In the genomic region with DNA sequence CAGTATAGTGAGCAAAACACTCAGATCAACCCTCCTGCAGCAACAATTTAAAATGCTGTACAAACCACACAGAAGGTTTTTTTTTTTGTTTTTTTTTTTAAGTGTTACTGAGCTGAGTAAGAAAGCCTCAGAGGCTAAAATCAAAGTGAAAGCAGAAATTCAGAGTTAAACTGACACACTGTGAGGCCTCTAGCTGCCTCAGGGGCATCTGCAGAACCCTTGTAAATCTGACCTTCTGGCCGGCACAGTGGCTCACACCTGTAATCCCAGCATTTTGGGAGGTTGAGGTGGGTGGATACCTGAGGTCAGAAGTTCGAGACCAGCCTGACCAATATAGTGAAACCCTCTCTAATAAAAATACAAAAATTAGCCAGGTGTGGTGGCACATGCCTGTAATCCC, we compare ENCODE assay signal across 14 cellular contexts. TPM values are rescaled to one million over a fixed set of nuclear protein-coding genes. Genes with fewer than 3 reads are reported as not detected.
DNase-seq lines count a peak whose midpoint lies in the region; ATAC-seq and TF ChIP-seq lines count a peak whose summit lies in the region.
"Had no signal": no experiment of that assay in that cellular context is flagged by ENCODE, and none has a peak within 500 bp of the region (broad histone marks: within the 10 kb centered on the region; RNA-seq: fewer than 3 reads in every experiment).

No MANE protein-coding gene starts in this region.

- intact Hi-C loops in stomach (cut with DNase I; ENCODE audit: low total_unique reads) = no loop called here

- no peak for DNase-seq in activated T-cell treated with anti-CD3 and anti-CD28 coated beads, Interleukin-2, amount 50 U/mL, for 4 hours
- no peak for DNase-seq in activated T-cell treated with anti-CD3 and anti-CD28 coated beads, Interleukin-2, amount 50 U/mL, for 1 hour
- DNase-seq in MV-4-11 (lab: John Stamatoyannopoulos, UW) (peak; percentile 20), stomach (no peak), BE2C (no peak)
- no peak for DNase-seq in natural killer cell treated with Interleukin-12 subunit alpha and Interleukin-12 subunit beta and Interleukin-15 and Interleukin-18, amount 100 ng/mL, for 72 hours (ENCODE audit: low spot score)
- DNase-seq: NCI-H2029; stimulated activated CD4-positive, alpha-beta T cell treated with anti-CD3 and anti-CD28 coated beads, Interleukin-12 subunit alpha, Interleukin-12 subunit beta, amount 100 ng/mL, for 4 hours; WERI-Rb-1 had no signal

- peaks cover 2% of the 10 kb centered on the region for H3K36me3 Mint-ChIP-seq in activated T-cell treated with anti-CD3 and anti-CD28 coated beads, Interleukin-2, amount 50 U/mL, for 4 hours (ENCODE audit: insufficient read depth)
- no peaks in the 10 kb centered on the region for H3K36me3 Mint-ChIP-seq in natural killer cell treated with Interleukin-12 subunit alpha and Interleukin-12 subunit beta and Interleukin-15 and Interleukin-18, amount 100 ng/mL, for 72 hours

- H3K4me1 Mint-ChIP-seq in activated T-cell treated with anti-CD3 and anti-CD28 coated beads, Interleukin-2, amount 50 U/mL, for 4 hours (ENCODE audit: low read depth) = peaks cover 6% of the 10 kb centered on the region
- peaks cover 0 to 3% of the 10 kb centered on the region in 2 donors for H3K4me1 Mint-ChIP-seq in natural killer cell treated with Interleukin-12 subunit alpha and Interleukin-12 subunit beta and Interleukin-15 and Interleukin-18, amount 100 ng/mL, for 72 hours (ENCODE audit: low read depth in 2 of 2)

- TF ChIP-seq CTCF in stomach (IDR thresholded peaks at IDR 0.05) (no peak), BE2C (IDR thresholded peaks at IDR 0.05; ENCODE audit: low read depth, low read length) (no peak)

- TF ChIP-seq POLR2A in stomach (IDR thresholded peaks at IDR 0.05) = no peak

- WGBS in stomach, 5 donors = 68 to 88% (median 83%) methylated on average over 2 of the region's 2 CpGs

- H3K4me3 Mint-ChIP-seq in activated T-cell treated with anti-CD3 and anti-CD28 coated beads, Interleukin-2, amount 50 U/mL, for 4 hours = no peak overlapping the region
- H3K4me3 Mint-ChIP-seq in natural killer cell treated with Interleukin-12 subunit alpha and Interleukin-12 subunit beta and Interleukin-15 and Interleukin-18, amount 100 ng/mL, for 72 hours = no peak overlapping the region
- H3K4me3 Mint-ChIP-seq: stimulated activated naive CD8-positive, alpha-beta T cell treated with anti-CD3 and anti-CD28 coated beads, Interleukin-15, Interleukin-2, amounts not matched to agents 100 ng/mL and 50 ng/mL, for 24 hours had no signal

- H3K27me3 ChIP-seq in stomach = no peaks in the 10 kb centered on the region
- no peaks in the 10 kb centered on the region for H3K27me3 ChIP-seq in BE2C
- H3K27me3 ChIP-seq: ascending aorta had no signal

- H3K27me3 Mint-ChIP-seq in activated T-cell treated with anti-CD3 and anti-CD28 coated beads, Interleukin-2, amount 50 U/mL, for 4 hours (ENCODE audit: low read depth) = no peaks in the 10 kb centered on the region
- H3K27me3 Mint-ChIP-seq in natural killer cell treated with Interleukin-12 subunit alpha and Interleukin-12 subunit beta and Interleukin-15 and Interleukin-18, amount 100 ng/mL, for 72 hours = peaks cover 4% of the 10 kb centered on the region in 2 donors
- H3K27me3 Mint-ChIP-seq: stimulated activated naive CD8-positive, alpha-beta T cell treated with anti-CD3 and anti-CD28 coated beads, Interleukin-15, Interleukin-2, amounts not matched to agents 100 ng/mL and 50 ng/mL, for 24 hours had no signal

- no peak overlapping the region for H3K27ac ChIP-seq in stomach
- H3K27ac ChIP-seq: ascending aorta, epithelial cell of prostate, WERI-Rb-1 had no signal

- H3K9me3 ChIP-seq in stomach = no peaks in the 10 kb centered on the region
- H3K9me3 ChIP-seq in BE2C = no peaks in the 10 kb centered on the region
- H3K9me3 ChIP-seq: ascending aorta had no signal

- H3K27ac Mint-ChIP-seq in natural killer cell treated with Interleukin-12 subunit alpha and Interleukin-12 subunit beta and Interleukin-15 and Interleukin-18, amount 100 ng/mL, for 72 hours = peak overlapping the region in 1 of 2 donors; percentile 20

- no peaks in the 10 kb centered on the region for H3K36me3 ChIP-seq in stomach
- H3K36me3 ChIP-seq in BE2C = no peaks in the 10 kb centered on the region
- H3K36me3 ChIP-seq: ascending aorta, WERI-Rb-1 had no signal

- no peak overlapping the region for H3K4me3 ChIP-seq in stomach
- no peak overlapping the region for H3K4me3 ChIP-seq in BE2C (ENCODE audit: low read depth, low read length)
- H3K4me3 ChIP-seq: ascending aorta had no signal

- TF ChIP-seq EP300 in stomach (IDR thresholded peaks at IDR 0.05) = no peak

- no peaks in the 10 kb centered on the region for H3K9me3 Mint-ChIP-seq in activated T-cell treated with anti-CD3 and anti-CD28 coated beads, Interleukin-2, amount 50 U/mL, for 4 hours
- no peaks in the 10 kb centered on the region for H3K9me3 Mint-ChIP-seq in natural killer cell treated with Interleukin-12 subunit alpha and Interleukin-12 subunit beta and Interleukin-15 and Interleukin-18, amount 100 ng/mL, for 72 hours
- H3K9me3 Mint-ChIP-seq: stimulated activated naive CD8-positive, alpha-beta T cell treated with anti-CD3 and anti-CD28 coated beads, Interleukin-15, Interleukin-2, amounts not matched to agents 100 ng/mL and 50 ng/mL, for 24 hours had no signal

- H3K4me1 ChIP-seq in stomach (peaks cover 0 to 6% (median 2%) of the 10 kb centered on the region in 4 donors), BE2C (no peaks in the 10 kb centered on the region)

- peak; percentile 80 to 90 for ATAC-seq in activated T-cell treated with anti-CD3 and anti-CD28 coated beads, Interleukin-2, amount 50 U/mL, for 4 hours
- peak; percentile 83 for ATAC-seq in GM21723 (IDR thresholded peaks at IDR 0.05; ENCODE audit: unreplicated experiment)
- peak; percentile 83 to 84 for ATAC-seq in natural killer cell treated with Interleukin-12 subunit alpha and Interleukin-12 subunit beta and Interleukin-15 and Interleukin-18, amount 100 ng/mL, for 72 hours
- no peak for ATAC-seq in HG03469 (IDR thresholded peaks at IDR 0.05; ENCODE audit: unreplicated experiment)

RNA-seq across cellular contexts. Expression of a gene that starts 7.4 kb away (rescaled TPM):
- 10 to 100 TPM; 23.7 to 25.7 (median 25.0) TPM for total RNA-seq in activated T-cell treated with anti-CD3 and anti-CD28 coated beads, Interleukin-2, amount 50 U/mL, for 4 hours
- total RNA-seq in natural killer cell treated with Interleukin-12 subunit alpha and Interleukin-12 subunit beta and Interleukin-15 and Interleukin-18, amount 100 ng/mL, for 72 hours = 10 to 100 TPM; 15.5 to 27.1 TPM
- 10 to 100 TPM in 4 of 5 donors, 1 to 10 TPM in 1; 2.0 to 54.6 (median 28.6) TPM for total RNA-seq in stomach
- 10 to 100 TPM in 2 of 3 donors, 1 to 10 TPM in 1; 6.0 to 24.7 (median 19.4) TPM for polyA plus RNA-seq in stomach
- 32.2 TPM for polyA plus RNA-seq in BE2C (2012; ENCODE audit: insufficient read depth, insufficient read length, low read depth)
